ENCODE assay signal across 8 cellular contexts in the genomic region with DNA sequence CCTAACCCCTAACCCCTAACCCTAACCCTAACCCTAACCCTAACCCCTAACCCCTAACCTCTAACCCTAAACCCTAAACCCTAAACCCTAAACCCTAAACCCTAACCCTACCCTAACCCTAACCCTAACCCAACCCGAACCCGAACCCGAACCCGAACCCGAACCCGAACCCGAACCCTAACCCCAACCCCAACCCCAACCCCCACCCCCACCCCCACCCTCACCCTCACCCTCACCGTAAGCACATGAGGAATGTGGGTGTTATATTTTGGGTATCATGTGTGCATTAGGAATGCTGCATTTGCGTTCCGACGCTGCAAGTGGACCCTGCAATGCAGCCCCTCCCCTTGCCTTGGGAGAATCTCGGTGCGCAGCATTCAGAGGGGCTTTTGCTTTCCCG. TPM values are rescaled to one million over a fixed set of nuclear protein-coding genes. Genes with fewer than 3 reads are reported as not detected.
DNase-seq lines count a peak whose midpoint lies in the region; ATAC-seq and TF ChIP-seq lines count a peak whose summit lies in the region.
"Not testable (repeated sequence)": the region's sequence is repeated elsewhere in the genome, so short reads cannot be mapped to it uniquely, and the experiment has no call there.

No MANE protein-coding gene starts in this region.

- not testable (repeated sequence) for H2AK5ac ChIP-seq in H9 (ENCODE audit: insufficient read length, low read length); neuronal stem cell (ENCODE audit: low read depth, low read length)

- not testable (repeated sequence) for H4K8ac ChIP-seq in H9 (replicated peaks; ENCODE audit: insufficient read length, low read depth, low read length)
- H4K8ac ChIP-seq in neuronal stem cell (ENCODE audit: low read depth, low read length), result peak overlapping the region; percentile 100

- H3K56ac ChIP-seq in H9 (ENCODE audit: insufficient read length, low read depth, low read length), result not testable (repeated sequence)

- not testable (repeated sequence) for H3T11ph ChIP-seq in H9 (ENCODE audit: low read length)

- H3K18ac ChIP-seq in H9 (ENCODE audit: insufficient read length, low read depth, low read length); neuronal stem cell (ENCODE audit: low read length): not testable (repeated sequence)

- in situ Hi-C loops in ACHN (cut with HindIII; ENCODE audit: low pct_ligation_motif_present, low pct_unique_long_range_greater_than_20kb, low sequenced_read_pairs), result not testable (repeated sequence)

- not testable (repeated sequence) for H4K91ac ChIP-seq in H9 (ENCODE audit: insufficient read length, low read depth, low read length); neuronal stem cell (ENCODE audit: low read depth, low read length, poor library complexity)

- H3K9me3 Mint-ChIP-seq in H9, result peaks cover 8 to 14% of the 10 kb centered on the region in 2 experiments

- H3K14ac ChIP-seq in H9 (ENCODE audit: insufficient read depth, low read length); neuronal stem cell (ENCODE audit: low read length): not testable (repeated sequence)

- not testable (repeated sequence) for H3K79me1 ChIP-seq in H9 (ENCODE audit: insufficient read depth, low read depth, low read length, poor library complexity, severe bottlenecking); neuronal stem cell (ENCODE audit: low read depth, low read length)

- TF ChIP-seq POLR2A in NB4 (IDR thresholded peaks at IDR 0.05; ENCODE audit: extremely low read depth, insufficient read length), result not testable (repeated sequence)

- ATAC-seq in T-helper 17 cell, result not testable (repeated sequence)
- peak; percentile 13 for ATAC-seq in left lobe of liver

- not testable (repeated sequence) for H2BK5ac ChIP-seq in H9 (ENCODE audit: insufficient read length, low read length); neuronal stem cell (ENCODE audit: low read length)

- H3K9ac ChIP-seq in H9 (ENCODE audit: extremely low read depth, insufficient read length, low read length); neuronal stem cell (ENCODE audit: low read depth, low read length, poor library complexity): not testable (repeated sequence)

- DNase-seq in ACHN, result peak; percentile 6
- DNase-seq in H9, result peak; percentile 22
- peak; percentile 32 for DNase-seq in NB4 (ENCODE audit: low read depth)
- DNase-seq in T-helper 17 cell; left lobe of liver (ENCODE audit: low spot score); neuronal stem cell (ENCODE audit: low spot score): not testable (repeated sequence)
- peak; percentile 47 for DNase-seq in ecto neural progenitor cell (ENCODE audit: low spot score)
- DNase-seq in globus pallidus (ENCODE audit: low spot score), result peak; percentile 27

- not testable (repeated sequence) for H2BK12ac ChIP-seq in H9 (ENCODE audit: insufficient read length, low read depth, low read length); neuronal stem cell (ENCODE audit: low read length)

- H3K4me3 ChIP-seq in NB4 (ENCODE audit: low read depth, low read length), result not testable (repeated sequence)
- H3K4me3 ChIP-seq in neuronal stem cell (ENCODE audit: low read length in 2 of 2), result peak overlapping the region in 1 of 2 donors; percentile 46

- not testable (repeated sequence) for H2BK15ac ChIP-seq in H9 (ENCODE audit: low read depth, low read length); neuronal stem cell (ENCODE audit: low read length)

- not testable (repeated sequence) for H4K5ac ChIP-seq in H9 (ENCODE audit: insufficient read length, low read depth, low read length)

- not testable (repeated sequence) for H3K27ac ChIP-seq in H9 (ENCODE audit: insufficient read length, low read depth, low read length); neuronal stem cell (replicated peaks; ENCODE audit: low read length)

- not testable (repeated sequence) for H3K36me3 ChIP-seq in neuronal stem cell (replicated peaks in 1 of 2; ENCODE audit: control insufficient read depth in 2 of 2, insufficient read depth in 2 of 2, low read length in 2 of 2)

- not testable (repeated sequence) for H3K27me3 ChIP-seq in H9 (ENCODE audit: insufficient read depth, low read length); neuronal stem cell (ENCODE audit: control insufficient read depth in 3 of 3, insufficient read depth in 3 of 3, low read depth in 1 of 3, low read length in 3 of 3)

- not testable (repeated sequence) for H3K79me2 ChIP-seq in H9 (ENCODE audit: insufficient read depth, low read length)

- not testable (repeated sequence) for H3K23me2 ChIP-seq in H9 (ENCODE audit: insufficient read length, low read depth, low read length, poor library complexity, severe bottlenecking)

- not testable (repeated sequence) for H3K4me2 ChIP-seq in H9 (ENCODE audit: insufficient read depth, insufficient read length, low read length); neuronal stem cell (ENCODE audit: insufficient read depth, low read length, poor library complexity, severe bottlenecking)

- not testable (repeated sequence) for H3K36me3 Mint-ChIP-seq in H9 (ENCODE audit: insufficient read depth in 1 of 3, low read depth in 3 of 3); T-helper 17 cell (ENCODE audit: low read depth)

- not testable (repeated sequence) for H2AFZ ChIP-seq in H9 (ENCODE audit: low read length); neuronal stem cell (ENCODE audit: low read length)

- not testable (repeated sequence) for H3K4me3 Mint-ChIP-seq in H9
- H3K4me3 Mint-ChIP-seq in T-helper 17 cell, result peak overlapping the region; percentile 49

- H2BK20ac ChIP-seq in H9 (ENCODE audit: low read depth, low read length, poor library complexity, severe bottlenecking), result not testable (repeated sequence)

- H3K4ac ChIP-seq in H9 (ENCODE audit: low read depth, low read length); neuronal stem cell (ENCODE audit: low read length): not testable (repeated sequence)

- not testable (repeated sequence) for H3K9me3 ChIP-seq in H9 (ENCODE audit: control insufficient read depth, low read depth, low read length); T-helper 17 cell (ENCODE audit: control insufficient read depth, low read length, poor library complexity, severe bottlenecking); neuronal stem cell (replicated peaks in 1 of 2; ENCODE audit: control insufficient read depth in 2 of 2, insufficient read depth in 1 of 2, low read depth in 1 of 2, low read length in 2 of 2)

- H3K27me3 Mint-ChIP-seq in H9 (ENCODE audit: low read depth); T-helper 17 cell: not testable (repeated sequence)

- not testable (repeated sequence) for H3K4me1 Mint-ChIP-seq in H9, T-helper 17 cell

- H4K20me1 ChIP-seq in H9 (ENCODE audit: control insufficient read depth, insufficient read depth, insufficient read length), result not testable (repeated sequence)

- not testable (repeated sequence) for H2BK120ac ChIP-seq in H9 (ENCODE audit: low read depth, low read length, poor library complexity, severe bottlenecking); neuronal stem cell (ENCODE audit: low read depth, low read length)

- H3K23ac ChIP-seq in H9 (ENCODE audit: insufficient read length, low read depth, low read length); neuronal stem cell (ENCODE audit: low read depth, low read length, poor library complexity): not testable (repeated sequence)

- H3K4me1 ChIP-seq in H9 (ENCODE audit: insufficient read depth, low read length); neuronal stem cell (ENCODE audit: control insufficient read depth in 2 of 2, insufficient read depth in 1 of 2, low read depth in 1 of 2, low read length in 2 of 2): not testable (repeated sequence)

- not testable (repeated sequence) for TF ChIP-seq CTCF in H9 (conservative IDR thresholded peaks at IDR 0.05); NB4 (IDR thresholded peaks at IDR 0.05; ENCODE audit: low read depth, low read length)

- WGBS in H9 (ENCODE audit: extremely low coverage, insufficient read length, low lambda C conversion rate), result no CpG with 5 or more reads among the region's 14 CpGs
- WGBS in neuronal stem cell (ENCODE audit: extremely low coverage in 2 of 2, insufficient read length in 2 of 2, insufficient replicate concordance in 1 of 2), 2 donors, result no CpG with 5 or more reads among the region's 14 CpGs

- H3K27ac Mint-ChIP-seq in H9, T-helper 17 cell: not testable (repeated sequence)

RNA-seq across cellular contexts. Expression of a gene that starts 19.0 kb away (rescaled TPM):
- 8.7 and 9.2 TPM in 2 replicates for total RNA-seq in H9 (2021)
- total RNA-seq in T-helper 17 cell, result 10 to 100 TPM; 18.8 to 19.4 TPM
- 4.9 TPM for total RNA-seq in left lobe of liver
- polyA plus RNA-seq in neuronal stem cell (2013, experiment 1 of 2), result 9.0 TPM
- polyA plus RNA-seq in neuronal stem cell (2013, experiment 2 of 2), result 8.0 TPM
